Comparison of ENCODE assay signal across 21 cellular contexts in the genomic region with DNA sequence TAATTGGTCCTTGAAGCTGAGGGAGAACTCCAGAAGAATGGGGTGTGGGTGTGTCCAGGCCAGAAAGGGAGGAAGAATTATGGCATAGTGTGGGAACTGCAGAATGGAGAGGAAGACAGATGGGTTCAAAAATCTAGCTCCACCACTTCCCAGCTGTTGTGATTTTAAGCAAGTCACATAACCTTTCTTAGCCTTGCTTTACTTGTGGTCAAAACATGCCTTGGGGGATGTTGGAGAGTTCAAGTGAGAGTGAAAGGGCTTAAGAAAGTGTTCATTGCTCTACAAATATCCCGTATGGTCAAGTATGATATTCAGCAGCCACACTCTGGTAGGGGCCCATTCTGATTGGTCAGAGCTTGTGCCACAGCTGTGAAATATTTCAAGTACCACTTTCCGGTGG.
"Had no signal": no experiment of that assay in that cellular context is flagged by ENCODE, and none has a peak within 500 bp of the region (broad histone marks: within the 10 kb centered on the region; RNA-seq: fewer than 3 reads in every experiment).

No MANE protein-coding gene starts in this region.

- DNase-seq: Kasumi-1, MG63, NCI-H1092, NCI-H1105 treated with DMSO at 0.1 percent for 48 hours, NCI-H1417 treated with DMSO at 0.1 percent for 48 hours, NCI-H146, NCI-H1694 treated with DMSO at 0.1 percent for 48 hours, NCI-H1930, NCI-H2081, NCI-H2107, NCI-H2227 treated with DMSO at 0.1 percent for 48 hours, NCI-H524, NCI-H526 treated with DMSO at 0.1 percent for 48 hours, NCI-H748 treated with DMSO at 0.1 percent for 48 hours, SHP77 treated with DMSO at 0.1 percent for 48 hours had no signal

- H3K4me3 ChIP-seq: K562, MG63, SJSA1, SK-N-MC had no signal

- H3K9me3 ChIP-seq: MG63, SJSA1 had no signal

- ATAC-seq: K562 had no signal

- H3K9ac ChIP-seq: KMS-11 had no signal

- H3K27ac ChIP-seq: HL-60, KMS-11, RWPE1, SJSA1, SK-N-MC had no signal

- H3K36me3 ChIP-seq: MG63, SJSA1 had no signal

- H3K27me3 ChIP-seq: MG63, SJSA1 had no signal

- H3K4me2 ChIP-seq: KMS-11 had no signal

- H3K4me1 ChIP-seq: SJSA1 had no signal
